7 cellular contexts compared by ENCODE assay signal in genomic region chr17:61895391-61895790, GRCh38.
"Had no signal": no experiment of that assay in that cellular context is flagged by ENCODE, and none has a peak within 500 bp of the region (broad histone marks: within the 10 kb centered on the region; RNA-seq: fewer than 3 reads in every experiment).

No MANE protein-coding gene starts in this region.

- H3K4me3 Mint-ChIP-seq: GM23338, H9, HFFc6 had no signal

- H3K9me3 Mint-ChIP-seq: GM23338, H9, HFFc6 had no signal

- H3K4me1 Mint-ChIP-seq: GM23338 had no signal

- H3K27ac Mint-ChIP-seq: GM23338, H9, HFFc6 had no signal

- DNase-seq: GM23248, GOT3, H7, H9, HCEC 1CT, HFFc6 had no signal
